20 cellular contexts compared by ENCODE assay signal in the genomic region with DNA sequence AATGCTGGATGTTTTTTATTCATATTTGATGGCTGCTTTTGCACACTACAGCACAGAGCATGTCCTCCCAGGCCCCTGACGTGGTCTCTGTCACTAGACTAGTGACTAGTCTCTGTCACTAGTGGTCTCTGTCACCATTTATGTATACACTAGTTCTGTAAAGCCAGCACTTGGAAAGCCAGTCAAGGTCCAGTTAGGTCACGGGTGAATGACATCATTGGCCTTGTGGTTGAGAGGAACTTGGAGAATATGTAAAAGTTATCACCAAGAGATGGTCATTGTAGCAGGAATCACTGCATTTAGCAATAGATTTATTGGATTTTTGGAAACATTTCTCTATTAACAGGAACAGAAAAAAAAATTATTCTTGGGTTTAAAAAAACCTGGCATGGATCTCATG.
DNase-seq lines count a peak whose midpoint lies in the region; ATAC-seq and TF ChIP-seq lines count a peak whose summit lies in the region.
"Had no signal": no experiment of that assay in that cellular context is flagged by ENCODE, and none has a peak within 500 bp of the region (broad histone marks: within the 10 kb centered on the region; RNA-seq: fewer than 3 reads in every experiment).

No MANE protein-coding gene starts in this region.

- H3K4me1 Mint-ChIP-seq in Caco-2 (ENCODE audit: low read depth, unreplicated experiment) (peaks cover 46% of the 10 kb centered on the region), progenitor cell of endocrine pancreas (ENCODE audit: low read depth) (peaks cover 49% of the 10 kb centered on the region)
- peaks cover 26% of the 10 kb centered on the region for H3K4me1 Mint-ChIP-seq in stimulated activated naive CD8-positive, alpha-beta T cell treated with anti-CD3 and anti-CD28 coated beads, Interleukin-15, amount 100 ng/mL, for 72 hours

- H3K27ac Mint-ChIP-seq in Caco-2 (ENCODE audit: unreplicated experiment) (peak overlapping the region; percentile 88), progenitor cell of endocrine pancreas (peak overlapping the region; percentile 33)
- H3K27ac Mint-ChIP-seq in stimulated activated naive CD8-positive, alpha-beta T cell treated with anti-CD3 and anti-CD28 coated beads, Interleukin-15, amount 100 ng/mL, for 72 hours: no peak overlapping the region

- 95% methylated on average over 2 of the region's 2 CpGs for WGBS in HUES64

- H3K9me3 Mint-ChIP-seq in Caco-2 (ENCODE audit: unreplicated experiment) (no peaks in the 10 kb centered on the region), progenitor cell of endocrine pancreas (ENCODE audit: low read depth) (no peaks in the 10 kb centered on the region)
- H3K9me3 Mint-ChIP-seq in stimulated activated naive CD8-positive, alpha-beta T cell treated with anti-CD3 and anti-CD28 coated beads, Interleukin-15, amount 100 ng/mL, for 72 hours: no peaks in the 10 kb centered on the region

- no peak overlapping the region for H3K4me3 Mint-ChIP-seq in Caco-2 (ENCODE audit: unreplicated experiment)
- no peak overlapping the region for H3K4me3 Mint-ChIP-seq in progenitor cell of endocrine pancreas (ENCODE audit: low read depth)
- no peak overlapping the region for H3K4me3 Mint-ChIP-seq in stimulated activated naive CD8-positive, alpha-beta T cell treated with anti-CD3 and anti-CD28 coated beads, Interleukin-15, amount 100 ng/mL, for 72 hours

- TF ChIP-seq POLR2A in erythroblast (IDR thresholded peaks at IDR 0.05; ENCODE audit: low read length): no peak

- H3K36me3 ChIP-seq in Caco-2 (ENCODE audit: control insufficient read depth, insufficient read depth, low read length) (no peaks in the 10 kb centered on the region), HUES64 (ENCODE audit: insufficient read depth, low read length) (no peaks in the 10 kb centered on the region)
- H3K36me3 ChIP-seq: MG63, SJSA1 had no signal

- H3K9me3 ChIP-seq in Caco-2 (no peaks in the 10 kb centered on the region), HUES64 (ENCODE audit: insufficient read depth, low read depth, low read length) (no peaks in the 10 kb centered on the region)
- H3K9me3 ChIP-seq: MG63, SJSA1 had no signal

- H3K27me3 Mint-ChIP-seq in Caco-2 (ENCODE audit: insufficient read depth, unreplicated experiment) (no peaks in the 10 kb centered on the region), progenitor cell of endocrine pancreas (no peaks in the 10 kb centered on the region)
- no peaks in the 10 kb centered on the region for H3K27me3 Mint-ChIP-seq in stimulated activated naive CD8-positive, alpha-beta T cell treated with anti-CD3 and anti-CD28 coated beads, Interleukin-15, amount 100 ng/mL, for 72 hours

- H3K27ac ChIP-seq in HUES64 (ENCODE audit: low read depth, low read length) (peak overlapping the region; percentile 32; the same call in 1 of the 2 replicates), substantia nigra (ENCODE audit: low read depth, low read length, poor library complexity, severe bottlenecking) (no peak overlapping the region)
- H3K27ac ChIP-seq: GM23248, SJSA1 had no signal

- no peak for TF ChIP-seq CTCF in Caco-2 (IDR thresholded peaks at IDR 0.05; ENCODE audit: insufficient read depth in 1 of 2, low read depth in 1 of 2, low read length in 1 of 2, severe bottlenecking in 1 of 2, unreplicated experiment in 1 of 2)
- no peak for TF ChIP-seq CTCF in progenitor cell of endocrine pancreas (IDR thresholded peaks at IDR 0.05; ENCODE audit: unreplicated experiment)

- ATAC-seq in stimulated activated naive CD8-positive, alpha-beta T cell treated with anti-CD3 and anti-CD28 coated beads, Interleukin-15, amount 100 ng/mL, for 72 hours: no peak
- ATAC-seq: HCT116, Right ventricle myocardium inferior had no signal

- no peaks in the 10 kb centered on the region for H3K36me3 Mint-ChIP-seq in Caco-2 (ENCODE audit: insufficient read depth, unreplicated experiment)
- no peaks in the 10 kb centered on the region for H3K36me3 Mint-ChIP-seq in progenitor cell of endocrine pancreas (ENCODE audit: insufficient read depth)

- H3K4me1 ChIP-seq in Caco-2: peaks cover 23% of the 10 kb centered on the region
- H3K4me1 ChIP-seq in HUES64 (ENCODE audit: insufficient read depth, low read length): peaks cover 35% of the 10 kb centered on the region
- H3K4me1 ChIP-seq: SJSA1 had no signal

- CTCF ChIA-PET in Caco-2 (lab: Charles Lee): no interaction called here

- BruUV-seq in Caco-2 (replicated peaks; lab: Mats Ljungman, UMichigan): no TSS peak

- no peaks in the 10 kb centered on the region for H3K27me3 ChIP-seq in Caco-2 (replicated peaks; ENCODE audit: control insufficient read depth, insufficient read depth, low read length)
- no peaks in the 10 kb centered on the region for H3K27me3 ChIP-seq in HUES64 (ENCODE audit: insufficient read depth, low read length)
- H3K27me3 ChIP-seq: MG63, SJSA1 had no signal

- H3K9ac ChIP-seq in HUES64 (ENCODE audit: low read depth, low read length): no peak overlapping the region
- H3K9ac ChIP-seq: GM23248 had no signal

- intact Hi-C loops in Caco-2 (cut with micrococcal nuclease; ENCODE audit: unreplicated experiment): loop anchor here (1.0 kb wide), 1 partner anchor 12 kb away; no protein-coding TSS in a partner anchor

- POLR2A ChIA-PET in Caco-2 (lab: Charles Lee): no interaction called here

- no peak for DNase-seq in Caco-2
- peak; percentile 52 for DNase-seq in glomerular visceral epithelial cell (ENCODE audit: extremely low spot score)
- DNase-seq in progenitor cell of endocrine pancreas (ENCODE audit: low spot score, unreplicated experiment): no peak
- no peak for DNase-seq in substantia nigra (lab: John Stamatoyannopoulos, UW)
- no peak for DNase-seq in erythroblast (lab: John Stamatoyannopoulos, UW)
- no peak for DNase-seq in stimulated activated naive CD8-positive, alpha-beta T cell treated with anti-CD3 and anti-CD28 coated beads, Interleukin-15, amount 100 ng/mL, for 72 hours
- DNase-seq: DMS79 treated with DMSO at 0.1 percent for 48 hours, GM23248, Karpas-422, MG63, NCI-H1048, NCI-H1417 treated with DMSO at 0.1 percent for 48 hours, NCI-H187, NCI-H446, NCI-H526, OCI-M1 had no signal

- H3K4me3 ChIP-seq in Caco-2 (ENCODE audit: low read depth, low read length): no peak overlapping the region
- no peak overlapping the region for H3K4me3 ChIP-seq in HUES64 (ENCODE audit: low read length)
- H3K4me3 ChIP-seq: GM23248, MG63, SJSA1 had no signal

Comparison
In these comparisons a context has a peak if more than half of its experiments do, and no peak if none do; other contexts are left out.
1. H3K27ac Mint-ChIP-seq: peak in Caco-2 (single experiment) and progenitor cell of endocrine pancreas (single experiment); none in stimulated activated naive CD8-positive, alpha-beta T cell treated with anti-CD3 and anti-CD28 coated beads, Interleukin-15, amount 100 ng/mL, for 72 hours (0 of 2).